In the genomic region with DNA sequence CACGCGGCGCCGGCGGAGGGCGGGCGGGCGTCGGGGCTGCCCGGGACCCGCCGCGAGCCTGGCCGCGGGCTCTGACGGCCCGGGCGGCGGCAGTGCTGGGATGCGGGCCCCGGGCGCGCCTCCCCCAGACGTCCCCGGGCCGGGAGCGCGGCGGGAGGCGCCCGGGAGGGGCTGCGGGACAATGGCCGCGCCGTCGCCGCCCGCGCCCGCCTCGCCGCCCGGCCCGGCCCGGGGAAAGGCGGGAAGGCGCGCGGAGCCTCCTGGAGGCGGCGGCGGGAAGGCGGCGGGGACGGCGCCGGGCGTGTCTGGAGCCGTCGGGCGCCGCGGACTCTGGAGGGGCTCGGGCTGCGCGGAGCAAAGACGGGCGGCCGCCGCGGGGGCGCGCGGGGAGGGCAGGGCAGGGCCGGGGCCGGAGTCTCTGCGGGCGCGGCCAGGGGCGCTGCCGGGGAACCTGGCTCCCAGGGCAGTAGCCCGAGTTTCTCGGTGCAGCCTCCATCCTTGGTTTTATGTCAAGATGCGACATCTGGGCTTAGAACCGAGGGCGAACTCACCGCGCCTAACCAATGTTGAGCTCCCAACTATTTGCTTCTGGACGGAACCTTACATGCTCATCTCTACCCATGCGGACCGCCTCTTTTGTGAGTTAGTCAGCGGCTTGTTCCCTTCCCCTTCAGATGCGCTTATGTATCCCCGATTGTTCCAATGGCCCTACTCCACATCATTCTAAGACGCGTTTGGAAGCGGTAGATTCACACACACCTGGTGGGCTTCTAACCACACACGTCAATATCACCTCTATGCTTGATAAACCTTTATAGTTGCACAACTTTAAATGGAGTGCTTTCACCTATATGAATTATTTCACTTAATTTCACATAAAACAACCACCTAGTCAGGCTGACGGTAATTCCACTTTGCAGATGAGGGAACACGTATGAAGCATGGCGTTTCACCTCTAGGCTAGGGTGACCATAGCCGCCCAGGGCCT, we compare ENCODE assay signal across 8 cellular contexts. TPM values are rescaled to one million over a fixed set of nuclear protein-coding genes. Genes with fewer than 3 reads are reported as not detected.
DNase-seq lines count a peak whose midpoint lies in the region; TF ChIP-seq lines count a peak whose summit lies in the region.

No MANE protein-coding gene starts in this region.

- H3K9me3 Mint-ChIP-seq in chondrocyte (ENCODE audit: low read depth), result no peaks in the 10 kb centered on the region

- H3K9me3 ChIP-seq in SJSA1 (replicated peaks), result no peaks in the 10 kb centered on the region

- H3K4me3 ChIP-seq in SJSA1 (peak overlapping the region; percentile 73), skin epidermis (peak overlapping the region; percentile 43 to 59 (median 47))

- in situ Hi-C loops in Caki2 (cut with HindIII; ENCODE audit: low pct_unique_long_range_greater_than_20kb, low sequenced_read_pairs), result no loop called here

- DNase-seq in Caki2 (ENCODE audit: low read depth), result peak; percentile 40
- peak; percentile 38 for DNase-seq in HK-2 (ENCODE audit: unreplicated experiment)
- DNase-seq in SJSA1 (ENCODE audit: low read depth in 1 of 2, low spot score in 2 of 2), result peak; percentile 42 to 51
- no peak for DNase-seq in chondrocyte (ENCODE audit: low spot score)
- peak; percentile 62 for DNase-seq in islet precursor cell
- no peak for DNase-seq in NCI-H524 treated with DMSO at 0.1 percent for 48 hours (lab: John Stamatoyannopoulos, UW)
- no peak for DNase-seq in OCI-M1 (lab: John Stamatoyannopoulos, UW)

- peaks cover 19% of the 10 kb centered on the region for H3K4me1 Mint-ChIP-seq in chondrocyte (ENCODE audit: low read depth)

- H3K36me3 ChIP-seq in SJSA1, result peaks cover 3% of the 10 kb centered on the region; the same call in 1 of the 2 replicates

- H3K27ac Mint-ChIP-seq in chondrocyte (ENCODE audit: unreplicated experiment), result peak overlapping the region; percentile 39

- H3K36me3 Mint-ChIP-seq in chondrocyte (ENCODE audit: low read depth), result no peaks in the 10 kb centered on the region

- H3K27me3 ChIP-seq in SJSA1 (replicated peaks), result no peaks in the 10 kb centered on the region

- H3K27ac ChIP-seq in SJSA1, result peak overlapping the region; percentile 59; the same call in 1 of the 2 replicates
- H3K27ac ChIP-seq in skin epidermis, result peak overlapping the region in 15 of 21 experiments; percentile 24 to 79 (median 65)

- H3K4me3 Mint-ChIP-seq in chondrocyte (ENCODE audit: unreplicated experiment), result peak overlapping the region; percentile 83

- TF ChIP-seq CTCF in chondrocyte (IDR thresholded peaks at IDR 0.05), result no peak

- H3K27me3 Mint-ChIP-seq in chondrocyte (ENCODE audit: low read depth), result no peaks in the 10 kb centered on the region

- peaks cover 16% of the 10 kb centered on the region for H3K4me1 ChIP-seq in SJSA1 (replicated peaks)

RNA-seq across cellular contexts. Expression of a gene that starts 0.7 kb away (rescaled TPM):
- 3.4 and 6.4 TPM in 2 replicates for total RNA-seq in Caki2 (2014; rRNA removed; shearing (Covaris generic); ENCODE audit: low replicate concordance)
- 7.3 and 8.6 TPM in 2 replicates for total RNA-seq in SJSA1 (2014; rRNA removed; shearing (Covaris generic))
- 11.8 to 13.2 TPM (median 12.7 TPM) in 3 replicates for total RNA-seq in chondrocyte

Comparison
In these comparisons a context has a peak if more than half of its experiments do, and no peak if none do; other contexts are left out.
1. DNase-seq: peak in Caki2 (single experiment), HK-2 (single experiment), SJSA1 (2 of 2) and islet precursor cell (single experiment); none in chondrocyte (single experiment), NCI-H524 treated with DMSO at 0.1 percent for 48 hours (single experiment) and OCI-M1 (single experiment).